ENCODE assay signal across 20 cellular contexts in the genomic region with DNA sequence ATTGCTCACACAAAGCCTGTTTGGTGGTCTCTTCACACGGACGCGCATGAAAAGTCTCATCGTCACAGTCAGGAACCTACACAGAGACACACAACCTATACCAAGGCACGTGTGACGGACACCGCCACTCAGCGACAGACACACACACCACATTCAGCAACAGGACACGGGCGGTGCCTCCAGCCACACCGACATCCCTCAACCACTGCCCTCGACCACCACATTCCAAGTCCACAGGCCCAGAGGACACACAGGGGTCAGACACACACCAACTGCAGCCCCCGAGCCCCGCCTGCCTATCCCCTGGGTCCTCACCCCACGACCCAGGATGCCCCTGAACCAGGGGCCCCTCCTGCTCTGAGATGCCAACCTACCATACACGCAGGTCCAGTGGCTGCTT. TPM values are rescaled to one million over a fixed set of nuclear protein-coding genes. Genes with fewer than 3 reads are reported as not detected.
"Had no signal": no experiment of that assay in that cellular context is flagged by ENCODE, and none has a peak within 500 bp of the region (broad histone marks: within the 10 kb centered on the region; RNA-seq: fewer than 3 reads in every experiment).

No MANE protein-coding gene starts in this region.

- H3K9me3 ChIP-seq: left lung, tibial nerve, vagina had no signal

- H3K36me3 Mint-ChIP-seq: activated naive CD8-positive, alpha-beta T cell treated with anti-CD3 and anti-CD28 coated beads, Interleukin-2, amount 10 ng/mL, durations not matched to agents 7 days and 5 days had no signal

- DNase-seq: activated B cell treated with CpG ODN at 0.5 μM for 24 hours; activated CD4-positive, alpha-beta T cell treated with anti-CD3 and anti-CD28 coated beads for 48 hours; activated naive CD4-positive, alpha-beta T cell; activated naive CD8-positive, alpha-beta T cell treated with anti-CD3 and anti-CD28 coated beads, Interleukin-2, amount 10 ng/mL, durations not matched to agents 7 days and 5 days; cerebellar nuclear complex; effector memory CD4-positive, alpha-beta T cell; foreskin melanocyte; head of caudate nucleus; mammary epithelial cell; naive B cell; nucleus accumbens; stimulated activated CD4-positive, alpha-beta T cell treated with anti-CD3 and anti-CD28 coated beads, Interleukin-4, amount 100 ng/mL, for 1 hour; stimulated activated naive CD4-positive, alpha-beta T cell; substantia nigra; T-helper 2 cell had no signal

- H3K4me3 Mint-ChIP-seq: activated B cell treated with CpG ODN at 0.5 μM for 24 hours; activated naive CD8-positive, alpha-beta T cell treated with anti-CD3 and anti-CD28 coated beads, Interleukin-2, amount 10 ng/mL, durations not matched to agents 7 days and 5 days; activated T-helper 1 cell treated with anti-CD3 and anti-CD28 coated beads, Interleukin-12 subunit alpha, Interleukin-12 subunit beta, Interleukin-2, Interleukin-4 antibody, amounts not matched to agents 30 ng/mL and 10 ng/mL and 1 ng/mL, durations not matched to agents 14 hours and 24 hours and 36 hours had no signal

- H3K4me3 ChIP-seq: left lung, tibial nerve, vagina had no signal

- H3K9me3 Mint-ChIP-seq: activated B cell treated with CpG ODN at 0.5 μM for 24 hours; activated naive CD8-positive, alpha-beta T cell treated with anti-CD3 and anti-CD28 coated beads, Interleukin-2, amount 10 ng/mL, durations not matched to agents 7 days and 5 days; activated T-helper 1 cell treated with anti-CD3 and anti-CD28 coated beads, Interleukin-12 subunit alpha, Interleukin-12 subunit beta, Interleukin-2, Interleukin-4 antibody, amounts not matched to agents 30 ng/mL and 10 ng/mL and 1 ng/mL, durations not matched to agents 14 hours and 24 hours and 36 hours had no signal

- ATAC-seq: left lung had no signal

- H3K4me1 ChIP-seq: left lung, tibial nerve, vagina had no signal

- H3K4me1 Mint-ChIP-seq: activated B cell treated with CpG ODN at 0.5 μM for 24 hours; activated naive CD8-positive, alpha-beta T cell treated with anti-CD3 and anti-CD28 coated beads, Interleukin-2, amount 10 ng/mL, durations not matched to agents 7 days and 5 days; naive B cell had no signal

- H3K27me3 ChIP-seq: vagina had no signal

- H3K36me3 ChIP-seq: left lung, tibial nerve, vagina had no signal

- H3K27ac Mint-ChIP-seq: activated B cell treated with CpG ODN at 0.5 μM for 24 hours; activated naive CD8-positive, alpha-beta T cell treated with anti-CD3 and anti-CD28 coated beads, Interleukin-2, amount 10 ng/mL, durations not matched to agents 7 days and 5 days; activated T-helper 1 cell treated with anti-CD3 and anti-CD28 coated beads, Interleukin-12 subunit alpha, Interleukin-12 subunit beta, Interleukin-2, Interleukin-4 antibody, amounts not matched to agents 30 ng/mL and 10 ng/mL and 1 ng/mL, durations not matched to agents 14 hours and 24 hours and 36 hours had no signal

RNA-seq across cellular contexts. Expression of a gene that starts 20.6 kb away (rescaled TPM):
- total RNA-seq: activated B cell treated with CpG ODN at 0.5 μM for 24 hours; activated T-helper 1 cell treated with anti-CD3 and anti-CD28 coated beads, Interleukin-12 subunit alpha, Interleukin-12 subunit beta, Interleukin-2, Interleukin-4 antibody, amounts not matched to agents 30 ng/mL and 10 ng/mL and 1 ng/mL, durations not matched to agents 14 hours and 24 hours and 36 hours; mononuclear cell had no signal
